In genomic region chr2:118442949-118443348, GRCh38 we compare ENCODE assay signal across 13 cellular contexts.
"Had no signal": no experiment of that assay in that cellular context is flagged by ENCODE, and none has a peak within 500 bp of the region (broad histone marks: within the 10 kb centered on the region; RNA-seq: fewer than 3 reads in every experiment).

No MANE protein-coding gene starts in this region.

- H3K4me3 ChIP-seq: dorsolateral prefrontal cortex, mucosa of descending colon, sigmoid colon had no signal

- DNase-seq: activated CD4-positive, alpha-beta memory T cell treated with anti-CD3 and anti-CD28 coated beads for 36 hours; activated effector memory CD4-positive, alpha-beta T cell treated with anti-CD3 and anti-CD28 coated beads, Interleukin-2, amount 50 U/mL, for 16 hours; activated T-cell treated with anti-CD3 and anti-CD28 coated beads, Interleukin-2, amount 50 U/mL, for 4 hours; dorsolateral prefrontal cortex; immature natural killer cell; mucosa of descending colon; natural killer cell; sigmoid colon; stimulated activated CD4-positive, alpha-beta T cell treated with anti-CD3 and anti-CD28 coated beads, Interleukin-12 subunit alpha, Interleukin-12 subunit beta, amount 100 ng/mL, for 4 hours; stimulated activated naive CD4-positive, alpha-beta T cell; substantia nigra; T1000 had no signal

- H3K9me3 ChIP-seq: mucosa of descending colon, sigmoid colon had no signal

- H3K4me1 ChIP-seq: sigmoid colon had no signal

- H3K36me3 ChIP-seq: sigmoid colon had no signal

- H3K27ac ChIP-seq: dorsolateral prefrontal cortex, sigmoid colon, VCaP had no signal

- H3K27me3 ChIP-seq: sigmoid colon had no signal
